Comparison of ENCODE assay signal across 19 cellular contexts in genomic region chr2:131038258-131039100, GRCh38. TPM values are rescaled to one million over a fixed set of nuclear protein-coding genes. Genes with fewer than 3 reads are reported as not detected.
DNase-seq lines count a peak whose midpoint lies in the region; ATAC-seq and TF ChIP-seq lines count a peak whose summit lies in the region.
"Had no signal": no experiment of that assay in that cellular context is flagged by ENCODE, and none has a peak within 500 bp of the region (broad histone marks: within the 10 kb centered on the region; RNA-seq: fewer than 3 reads in every experiment).

No MANE protein-coding gene starts in this region.

- H3K27ac Mint-ChIP-seq in endodermal cell = no peak overlapping the region

- no peak overlapping the region for H3K4me3 Mint-ChIP-seq in endodermal cell

- H2AFZ ChIP-seq in osteoblast (ENCODE audit: low read length) = no peak overlapping the region
- H2AFZ ChIP-seq: GM23248 had no signal

- H3K36me3 ChIP-seq in right atrium auricular region = no peaks in the 10 kb centered on the region
- peaks cover 24% of the 10 kb centered on the region for H3K36me3 ChIP-seq in endodermal cell (ENCODE audit: control insufficient read depth, insufficient read depth, low read length)
- no peaks in the 10 kb centered on the region for H3K36me3 ChIP-seq in osteoblast (ENCODE audit: insufficient read depth, low read length)
- H3K36me3 ChIP-seq: SJCRH30 had no signal

- peaks cover 9% of the 10 kb centered on the region for H4K20me1 ChIP-seq in osteoblast (ENCODE audit: insufficient read depth, low read length)

- no peak for ATAC-seq in Right ventricle myocardium inferior
- ATAC-seq in HG02938 (IDR thresholded peaks at IDR 0.05; ENCODE audit: unreplicated experiment) = no peak
- ATAC-seq: GM12878 had no signal

- TF ChIP-seq CTCF in right atrium auricular region (IDR thresholded peaks at IDR 0.05) = no peak
- no peak for TF ChIP-seq CTCF in endodermal cell (conservative IDR thresholded peaks at IDR 0.05)
- no peak for TF ChIP-seq CTCF in osteoblast (IDR thresholded peaks at IDR 0.05; ENCODE audit: extremely low read depth, low read depth, low read length)

- no peak overlapping the region for H3K4me3 ChIP-seq in right atrium auricular region
- H3K4me3 ChIP-seq in endodermal cell (ENCODE audit: low read length) = no peak overlapping the region
- no peak overlapping the region for H3K4me3 ChIP-seq in osteoblast (ENCODE audit: insufficient read depth, low read length)
- H3K4me3 ChIP-seq: A549, GM12878, GM23248, SJCRH30 had no signal

- intact Hi-C loops in Right ventricle myocardium inferior (cut with DNase I) = no loop called here

- H3K27me3 ChIP-seq in right atrium auricular region = no peaks in the 10 kb centered on the region
- H3K27me3 ChIP-seq in endodermal cell (ENCODE audit: control insufficient read depth, insufficient read depth, low read length, poor library complexity, severe bottlenecking) = peaks cover 10% of the 10 kb centered on the region
- H3K27me3 ChIP-seq in osteoblast (ENCODE audit: insufficient read depth, low read length) = peaks cover 4% of the 10 kb centered on the region
- H3K27me3 ChIP-seq: SJCRH30 had no signal

- peaks cover 6% of the 10 kb centered on the region for H3K36me3 Mint-ChIP-seq in endodermal cell (ENCODE audit: low read depth)
- H3K36me3 Mint-ChIP-seq: CD4-positive, alpha-beta memory T cell had no signal

- H3K27ac ChIP-seq in right atrium auricular region (no peak overlapping the region), endodermal cell (ENCODE audit: low read depth, low read length) (no peak overlapping the region), osteoblast (ENCODE audit: low read depth, low read length) (no peak overlapping the region)
- H3K27ac ChIP-seq: A549, GM23248, SJCRH30 had no signal

- peaks cover 0 to 21% of the 10 kb centered on the region in 2 donors for H3K4me1 ChIP-seq in right atrium auricular region
- peaks cover 14% of the 10 kb centered on the region for H3K4me1 ChIP-seq in endodermal cell (ENCODE audit: control insufficient read depth, insufficient read depth, low read length)
- H3K4me1 ChIP-seq in osteoblast (ENCODE audit: insufficient read depth, low read length) = peaks cover 3% of the 10 kb centered on the region
- H3K4me1 ChIP-seq: SJCRH30 had no signal

- peaks cover 15% of the 10 kb centered on the region for H3K4me1 Mint-ChIP-seq in endodermal cell

- WGBS in endodermal cell (ENCODE audit: insufficient coverage in 1 of 2, insufficient read length in 1 of 2), 2 experiments = 91 to 94% methylated on average over 15 to 17 of the region's 17 CpGs

- no peak overlapping the region for H3K9ac ChIP-seq in endodermal cell (ENCODE audit: extremely low read depth, low read length, poor library complexity, severe bottlenecking)
- H3K9ac ChIP-seq: GM23248 had no signal

- H3K9me3 ChIP-seq in right atrium auricular region (no peaks in the 10 kb centered on the region), endodermal cell (ENCODE audit: control insufficient read depth, low read length) (no peaks in the 10 kb centered on the region), osteoblast (ENCODE audit: low read depth, low read length) (no peaks in the 10 kb centered on the region)
- H3K9me3 ChIP-seq: A549, SJCRH30 had no signal

- no peaks in the 10 kb centered on the region for H3K9me3 Mint-ChIP-seq in endodermal cell
- H3K9me3 Mint-ChIP-seq: CD4-positive, alpha-beta memory T cell had no signal

- peak; percentile 23 for DNase-seq in right atrium auricular region (ENCODE audit: low spot score)
- DNase-seq in Right ventricle myocardium inferior (ENCODE audit: missing footprints) = no peak
- peak; percentile 53 for DNase-seq in endodermal cell
- DNase-seq in osteoblast (ENCODE audit: insufficient read length, low spot score, missing footprints) = peak; percentile 46
- no peak for DNase-seq in NCI-H345 (lab: John Stamatoyannopoulos, UW)
- no peak for DNase-seq in cortex of kidney (lab: John Stamatoyannopoulos, UW)
- DNase-seq: Calu3; CD4-positive, alpha-beta memory T cell; EL; GM23248; HCEC 1CT; NCI-H1105; NCI-H2081; NCI-H748 treated with DMSO at 0.1 percent for 48 hours; RPMI8226; SJCRH30 had no signal

- no peaks in the 10 kb centered on the region for H3K79me2 ChIP-seq in osteoblast (ENCODE audit: insufficient read depth, low read length)

- H3K27me3 Mint-ChIP-seq in endodermal cell (ENCODE audit: insufficient read depth) = peaks cover 35% of the 10 kb centered on the region

- H3K4me2 ChIP-seq in osteoblast (ENCODE audit: insufficient read depth, low read length) = no peak overlapping the region
- H3K4me2 ChIP-seq: A549 had no signal

RNA-seq across cellular contexts. Expression of gene FAM168B, which starts 54.8 kb away (rescaled TPM):
- total RNA-seq in right atrium auricular region (100 to 1,000 TPM in 1 of 2 donors, 10 to 100 TPM in 1; 97.8 to 124 TPM), Right ventricle myocardium inferior (85.6 TPM), endodermal cell (10 to 100 TPM; 77.5 to 77.6 TPM), osteoblast (100 and 117 TPM in 2 replicates)
- 115 TPM for polyA plus RNA-seq in endodermal cell (2013, experiment 1 of 2)
- polyA plus RNA-seq in endodermal cell (2013, experiment 2 of 2) = 105 TPM

Comparison
In these comparisons a context has a peak if more than half of its experiments do, and no peak if none do; other contexts are left out.
1. DNase-seq: peak in right atrium auricular region (single experiment), endodermal cell (single experiment) and osteoblast (single experiment); none in Right ventricle myocardium inferior (single experiment), NCI-H345 (single experiment) and cortex of kidney (single experiment).